Comparison of ENCODE assay signal across 2 cellular contexts in genomic region chr11:64319421-64319761, GRCh38.
TF ChIP-seq lines count a peak whose summit lies in the region.

No MANE protein-coding gene starts in this region.

TF ChIP-seq in SK-N-SH, 30 proteins besides CTCF, POLR2A, EP300 and RAD21 (continued from another document):
- TF ChIP-seq, protein P1, sequence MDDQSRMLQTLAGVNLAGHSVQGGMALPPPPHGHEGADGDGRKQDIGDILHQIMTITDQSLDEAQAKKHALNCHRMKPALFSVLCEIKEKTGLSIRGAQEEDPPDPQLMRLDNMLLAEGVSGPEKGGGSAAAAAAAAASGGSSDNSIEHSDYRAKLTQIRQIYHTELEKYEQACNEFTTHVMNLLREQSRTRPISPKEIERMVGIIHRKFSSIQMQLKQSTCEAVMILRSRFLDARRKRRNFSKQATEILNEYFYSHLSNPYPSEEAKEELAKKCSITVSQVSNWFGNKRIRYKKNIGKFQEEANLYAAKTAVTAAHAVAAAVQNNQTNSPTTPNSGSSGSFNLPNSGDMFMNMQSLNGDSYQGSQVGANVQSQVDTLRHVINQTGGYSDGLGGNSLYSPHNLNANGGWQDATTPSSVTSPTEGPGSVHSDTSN (IDR thresholded peaks at IDR 0.05), result no peak
- TF ChIP-seq USF2 (IDR thresholded peaks at IDR 0.05; ENCODE audit: borderline replicate concordance, low read depth, low read length) (no peak), GATA2 (CRISPR knock-in tag; IDR thresholded peaks at IDR 0.05) (no peak), REST (IDR thresholded peaks at IDR 0.05; ENCODE audit: low read depth, low read length) (no peak), CHD2 (IDR thresholded peaks at IDR 0.05; ENCODE audit: low read length, partially characterized antibody) (no peak), TAF1 (IDR thresholded peaks at IDR 0.05; ENCODE audit: borderline replicate concordance, low read depth, low read length) (no peak), NFIC (IDR thresholded peaks at IDR 0.05; ENCODE audit: borderline replicate concordance) (no peak)
- TF ChIP-seq, protein P2, sequence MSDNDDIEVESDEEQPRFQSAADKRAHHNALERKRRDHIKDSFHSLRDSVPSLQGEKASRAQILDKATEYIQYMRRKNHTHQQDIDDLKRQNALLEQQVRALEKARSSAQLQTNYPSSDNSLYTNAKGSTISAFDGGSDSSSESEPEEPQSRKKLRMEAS (IDR thresholded peaks at IDR 0.05; ENCODE audit: low read depth), result no peak
- TF ChIP-seq, protein P3, sequence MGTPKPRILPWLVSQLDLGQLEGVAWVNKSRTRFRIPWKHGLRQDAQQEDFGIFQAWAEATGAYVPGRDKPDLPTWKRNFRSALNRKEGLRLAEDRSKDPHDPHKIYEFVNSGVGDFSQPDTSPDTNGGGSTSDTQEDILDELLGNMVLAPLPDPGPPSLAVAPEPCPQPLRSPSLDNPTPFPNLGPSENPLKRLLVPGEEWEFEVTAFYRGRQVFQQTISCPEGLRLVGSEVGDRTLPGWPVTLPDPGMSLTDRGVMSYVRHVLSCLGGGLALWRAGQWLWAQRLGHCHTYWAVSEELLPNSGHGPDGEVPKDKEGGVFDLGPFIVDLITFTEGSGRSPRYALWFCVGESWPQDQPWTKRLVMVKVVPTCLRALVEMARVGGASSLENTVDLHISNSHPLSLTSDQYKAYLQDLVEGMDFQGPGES (IDR thresholded peaks at IDR 0.05; ENCODE audit: low read depth, low read length), result no peak

TF ChIP-seq in SK-N-SH treated with all-trans-retinoic acid at 6 μM for 48 hours, 23 proteins besides CTCF, POLR2A, EP300 and RAD21 (continued from another document):
- TF ChIP-seq, protein P4, sequence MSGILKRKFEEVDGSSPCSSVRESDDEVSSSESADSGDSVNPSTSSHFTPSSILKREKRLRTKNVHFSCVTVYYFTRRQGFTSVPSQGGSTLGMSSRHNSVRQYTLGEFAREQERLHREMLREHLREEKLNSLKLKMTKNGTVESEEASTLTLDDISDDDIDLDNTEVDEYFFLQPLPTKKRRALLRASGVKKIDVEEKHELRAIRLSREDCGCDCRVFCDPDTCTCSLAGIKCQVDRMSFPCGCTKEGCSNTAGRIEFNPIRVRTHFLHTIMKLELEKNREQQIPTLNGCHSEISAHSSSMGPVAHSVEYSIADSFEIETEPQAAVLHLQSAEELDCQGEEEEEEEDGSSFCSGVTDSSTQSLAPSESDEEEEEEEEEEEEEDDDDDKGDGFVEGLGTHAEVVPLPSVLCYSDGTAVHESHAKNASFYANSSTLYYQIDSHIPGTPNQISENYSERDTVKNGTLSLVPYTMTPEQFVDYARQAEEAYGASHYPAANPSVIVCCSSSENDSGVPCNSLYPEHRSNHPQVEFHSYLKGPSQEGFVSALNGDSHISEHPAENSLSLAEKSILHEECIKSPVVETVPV (CRISPR knock-in tag; IDR thresholded peaks at IDR 0.05), result no peak
- no peak for TF ChIP-seq RARB (CRISPR knock-in tag; IDR thresholded peaks at IDR 0.05)
- TF ChIP-seq ZNF8 (CRISPR knock-in tag; IDR thresholded peaks at IDR 0.05), result no peak
- no peak for TF ChIP-seq SNAI2 (CRISPR knock-in tag; IDR thresholded peaks at IDR 0.05)
- TF ChIP-seq, protein P5, sequence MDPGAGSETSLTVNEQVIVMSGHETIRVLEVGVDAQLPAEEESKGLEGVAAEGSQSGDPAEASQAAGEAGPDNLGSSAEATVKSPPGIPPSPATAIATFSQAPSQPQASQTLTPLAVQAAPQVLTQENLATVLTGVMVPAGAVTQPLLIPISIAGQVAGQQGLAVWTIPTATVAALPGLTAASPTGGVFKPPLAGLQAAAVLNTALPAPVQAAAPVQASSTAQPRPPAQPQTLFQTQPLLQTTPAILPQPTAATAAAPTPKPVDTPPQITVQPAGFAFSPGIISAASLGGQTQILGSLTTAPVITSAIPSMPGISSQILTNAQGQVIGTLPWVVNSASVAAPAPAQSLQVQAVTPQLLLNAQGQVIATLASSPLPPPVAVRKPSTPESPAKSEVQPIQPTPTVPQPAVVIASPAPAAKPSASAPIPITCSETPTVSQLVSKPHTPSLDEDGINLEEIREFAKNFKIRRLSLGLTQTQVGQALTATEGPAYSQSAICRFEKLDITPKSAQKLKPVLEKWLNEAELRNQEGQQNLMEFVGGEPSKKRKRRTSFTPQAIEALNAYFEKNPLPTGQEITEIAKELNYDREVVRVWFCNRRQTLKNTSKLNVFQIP (CRISPR knock-in tag; IDR thresholded peaks at IDR 0.05; ENCODE audit: borderline replicate concordance, low read depth), result no peak
- TF ChIP-seq PPARA (CRISPR knock-in tag; IDR thresholded peaks at IDR 0.05; ENCODE audit: borderline replicate concordance), result no peak
- no peak for TF ChIP-seq CREB5 (CRISPR knock-in tag; IDR thresholded peaks at IDR 0.05; ENCODE audit: low read depth)
- no peak for TF ChIP-seq TSHZ2 (CRISPR knock-in tag; IDR thresholded peaks at IDR 0.05)
- TF ChIP-seq TOX (CRISPR knock-in tag; IDR thresholded peaks at IDR 0.05; ENCODE audit: borderline replicate concordance), result no peak
- no peak for TF ChIP-seq ZNF70 (CRISPR knock-in tag; IDR thresholded peaks at IDR 0.05)
